In the genomic region with DNA sequence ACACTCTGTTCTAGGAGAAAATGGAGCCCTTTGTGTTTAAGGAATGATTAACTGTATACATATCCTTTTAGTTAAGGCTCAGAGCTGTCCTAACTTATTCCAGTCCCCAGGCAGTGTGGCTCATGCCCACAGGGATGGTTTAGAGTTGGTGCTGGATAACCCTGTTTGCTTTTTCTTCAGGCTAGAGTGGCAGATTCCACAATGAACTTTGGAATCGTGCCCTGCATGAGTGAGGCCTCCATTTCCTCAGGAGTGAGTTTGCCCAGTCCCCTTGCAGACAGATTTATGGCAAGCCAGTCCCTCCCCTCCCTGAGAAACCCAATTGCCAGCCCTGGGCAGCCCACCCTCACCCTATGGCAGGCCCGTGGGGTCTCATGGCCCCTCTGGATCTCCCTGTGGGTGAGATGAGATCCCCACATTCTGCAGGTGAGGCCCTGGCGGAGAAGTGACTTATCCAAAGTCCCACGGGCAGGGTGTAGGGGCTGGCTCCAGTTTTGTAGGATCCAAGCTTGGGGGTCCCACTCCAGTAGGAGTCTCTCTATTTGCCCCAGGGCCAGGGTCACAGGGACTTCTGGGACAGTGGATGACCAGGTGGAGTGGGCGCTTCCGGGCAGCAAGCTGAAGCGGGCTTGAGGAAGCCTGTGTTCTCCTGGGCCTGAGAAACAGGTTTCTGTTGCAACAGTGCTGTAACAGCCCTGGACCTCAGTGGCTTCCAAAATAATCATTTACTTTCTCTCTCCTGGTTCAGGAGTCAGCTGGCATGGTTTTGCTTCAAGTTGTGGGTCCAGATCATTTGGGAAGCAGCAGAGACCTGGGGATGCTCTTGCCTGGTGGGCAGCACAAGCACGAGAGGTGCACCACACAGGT, we compare ENCODE assay signal across 1 cellular context.
TF ChIP-seq lines count a peak whose summit lies in the region.

No MANE protein-coding gene starts in this region.

TF ChIP-seq in K562, 482 proteins besides CTCF, POLR2A, EP300 and RAD21:
- TF ChIP-seq, protein P1, sequence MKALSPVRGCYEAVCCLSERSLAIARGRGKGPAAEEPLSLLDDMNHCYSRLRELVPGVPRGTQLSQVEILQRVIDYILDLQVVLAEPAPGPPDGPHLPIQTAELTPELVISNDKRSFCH (CRISPR knock-in tag; IDR thresholded peaks at IDR 0.05), result no peak
- TF ChIP-seq, protein P1 (tag; IDR thresholded peaks at IDR 0.05), result no peak
- no peak for TF ChIP-seq MAFG (tag; conservative IDR thresholded peaks at IDR 0.05)
- TF ChIP-seq, protein P2, sequence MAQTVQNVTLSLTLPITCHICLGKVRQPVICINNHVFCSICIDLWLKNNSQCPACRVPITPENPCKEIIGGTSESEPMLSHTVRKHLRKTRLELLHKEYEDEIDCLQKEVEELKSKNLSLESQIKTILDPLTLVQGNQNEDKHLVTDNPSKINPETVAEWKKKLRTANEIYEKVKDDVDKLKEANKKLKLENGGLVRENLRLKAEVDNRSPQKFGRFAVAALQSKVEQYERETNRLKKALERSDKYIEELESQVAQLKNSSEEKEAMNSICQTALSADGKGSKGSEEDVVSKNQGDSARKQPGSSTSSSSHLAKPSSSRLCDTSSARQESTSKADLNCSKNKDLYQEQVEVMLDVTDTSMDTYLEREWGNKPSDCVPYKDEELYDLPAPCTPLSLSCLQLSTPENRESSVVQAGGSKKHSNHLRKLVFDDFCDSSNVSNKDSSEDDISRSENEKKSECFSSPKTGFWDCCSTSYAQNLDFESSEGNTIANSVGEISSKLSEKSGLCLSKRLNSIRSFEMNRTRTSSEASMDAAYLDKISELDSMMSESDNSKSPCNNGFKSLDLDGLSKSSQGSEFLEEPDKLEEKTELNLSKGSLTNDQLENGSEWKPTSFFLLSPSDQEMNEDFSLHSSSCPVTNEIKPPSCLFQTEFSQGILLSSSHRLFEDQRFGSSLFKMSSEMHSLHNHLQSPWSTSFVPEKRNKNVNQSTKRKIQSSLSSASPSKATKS (CRISPR knock-in tag; IDR thresholded peaks at IDR 0.05), result no peak
- no peak for TF ChIP-seq RBBP5 (IDR thresholded peaks at IDR 0.05; ENCODE audit: borderline replicate concordance, insufficient read depth, low read length, poor library complexity, severe bottlenecking)
- TF ChIP-seq, protein P3, sequence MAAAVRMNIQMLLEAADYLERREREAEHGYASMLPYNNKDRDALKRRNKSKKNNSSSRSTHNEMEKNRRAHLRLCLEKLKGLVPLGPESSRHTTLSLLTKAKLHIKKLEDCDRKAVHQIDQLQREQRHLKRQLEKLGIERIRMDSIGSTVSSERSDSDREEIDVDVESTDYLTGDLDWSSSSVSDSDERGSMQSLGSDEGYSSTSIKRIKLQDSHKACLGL (CRISPR knock-in tag; IDR thresholded peaks at IDR 0.05; ENCODE audit: borderline replicate concordance, poor library complexity, severe bottlenecking), result no peak
- peak; percentile 39; the same call in 1 of the 2 replicates for TF ChIP-seq CEBPG (CRISPR knock-in tag; IDR thresholded peaks at IDR 0.05)
- TF ChIP-seq CEBPG (tag; conservative IDR thresholded peaks at IDR 0.05 in 1 of 2, IDR thresholded peaks at IDR 0.05 in 1 of 2), result no peak
- peak; percentile 44 for TF ChIP-seq MEIS2 (IDR thresholded peaks at IDR 0.05; ENCODE audit: partially characterized antibody)
- TF ChIP-seq ZNF584 (CRISPR knock-in tag; IDR thresholded peaks at IDR 0.05; ENCODE audit: low read depth), result no peak
- no peak for TF ChIP-seq NR2F6 (CRISPR knock-in tag; IDR thresholded peaks at IDR 0.05)
- TF ChIP-seq ZFP30 (CRISPR knock-in tag; IDR thresholded peaks at IDR 0.05; ENCODE audit: borderline replicate concordance), result no peak
TF ChIP-seq in K562: peak in this region for 2.
